Comparison of ENCODE assay signal across 24 cellular contexts in the genomic region with DNA sequence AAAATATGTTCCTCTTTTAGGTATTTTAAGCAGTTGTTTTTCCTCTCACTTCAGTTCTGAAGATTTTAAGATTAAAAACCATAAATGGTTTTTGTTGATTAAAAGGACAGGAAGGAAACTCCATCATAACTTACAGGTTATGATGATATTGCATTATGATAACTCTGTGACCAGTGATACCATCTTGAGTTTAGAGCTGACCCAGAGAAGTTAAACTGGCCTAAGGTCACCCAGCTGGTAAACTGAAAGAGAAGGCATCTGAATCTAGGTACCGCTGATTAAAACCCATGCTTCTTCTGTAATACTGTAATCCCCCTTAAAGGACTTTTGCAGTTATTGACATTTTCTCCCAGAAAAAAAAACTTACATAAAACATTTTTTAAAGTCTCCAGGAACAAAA. TPM values are rescaled to one million over a fixed set of nuclear protein-coding genes. Genes with fewer than 3 reads are reported as not detected.
"Had no signal": no experiment of that assay in that cellular context is flagged by ENCODE, and none has a peak within 500 bp of the region (broad histone marks: within the 10 kb centered on the region; RNA-seq: fewer than 3 reads in every experiment).

No MANE protein-coding gene starts in this region.

- H3K4me3 Mint-ChIP-seq: natural killer cell, neural crest cell had no signal

- H3K27me3 ChIP-seq: dorsolateral prefrontal cortex, esophagus muscularis mucosa, gastrocnemius medialis, ovary, tibial artery, upper lobe of left lung, uterus had no signal

- DNase-seq: dorsolateral prefrontal cortex; effector CD8-positive, alpha-beta T cell; gastrocnemius medialis; islet precursor cell; mammary epithelial cell; mucosa of descending colon; natural killer cell; nucleus accumbens; ovary; right cardiac atrium; small intestine; stimulated activated CD4-positive, alpha-beta T cell treated with anti-CD3 and anti-CD28 coated beads, Interleukin-12 subunit alpha, Interleukin-12 subunit beta, amount 100 ng/mL, for 4 hours; stimulated activated CD4-positive, alpha-beta T cell treated with anti-CD3 and anti-CD28 coated beads, Interleukin-2, amount 100 ng/mL, for 48 hours; stimulated activated naive CD4-positive, alpha-beta T cell treated with Interleukin-2 at 50 U/mL for 16 hours; tibial artery; upper lobe of left lung; uterus had no signal

- ATAC-seq: gastrocnemius medialis, left lobe of liver, mucosa of descending colon, right cardiac atrium had no signal

- H3K4me1 ChIP-seq: esophagus muscularis mucosa, gastrocnemius medialis, tibial artery, upper lobe of left lung, uterus had no signal

- H3K9me3 ChIP-seq: esophagus muscularis mucosa, gastrocnemius medialis, mucosa of descending colon, ovary, tibial artery, upper lobe of left lung, uterus had no signal

- H3K27ac Mint-ChIP-seq: natural killer cell, progenitor cell of endocrine pancreas had no signal

- H3K27me3 Mint-ChIP-seq: progenitor cell of endocrine pancreas had no signal

- H3K9me3 Mint-ChIP-seq: natural killer cell, neural crest cell had no signal

- H3K36me3 ChIP-seq: ovary, uterus had no signal

- H3K4me1 Mint-ChIP-seq: neural crest cell had no signal

- FAIRE-seq: endometrium, small intestine had no signal

- H3K27ac ChIP-seq: coronary artery, epithelial cell of prostate, esophagus muscularis mucosa, gastrocnemius medialis, ovary, tibial artery, upper lobe of left lung, uterus had no signal

- H3K4me3 ChIP-seq: coronary artery, dorsolateral prefrontal cortex, esophagus muscularis mucosa, gastrocnemius medialis, mucosa of descending colon, ovary, tibial artery, upper lobe of left lung, uterus had no signal

RNA-seq across cellular contexts. Expression of a gene that starts 29.6 kb away (rescaled TPM):
- polyA plus RNA-seq: mammary epithelial cell had no signal
